ENCODE assay signal across 12 cellular contexts in the genomic region with DNA sequence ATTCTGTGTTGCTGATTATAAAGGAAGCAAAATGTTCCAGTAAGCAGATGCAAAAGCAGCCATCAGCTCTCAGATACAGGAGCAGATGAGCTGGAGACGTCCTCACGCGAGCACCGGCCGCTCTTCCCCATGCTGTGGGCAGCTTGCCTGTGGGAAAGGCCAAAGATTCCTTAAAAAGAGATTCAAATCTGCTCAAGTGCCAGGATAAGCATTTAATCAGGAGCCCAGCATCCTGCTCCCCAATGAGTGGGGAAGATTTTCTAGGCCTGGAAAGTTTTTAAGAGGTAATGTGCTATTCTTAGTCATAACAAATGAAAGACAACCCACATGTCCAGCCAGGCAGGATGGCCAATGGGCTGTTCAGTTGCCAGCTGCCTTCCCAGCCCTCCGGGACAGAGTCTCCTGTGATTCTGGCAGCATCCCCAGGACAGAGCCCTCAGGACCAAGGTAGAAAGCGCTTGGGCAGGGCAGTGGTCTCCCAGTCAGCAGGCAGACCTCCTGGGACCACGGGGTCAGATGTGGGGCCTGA.
DNase-seq lines count a peak whose midpoint lies in the region; ATAC-seq and TF ChIP-seq lines count a peak whose summit lies in the region.
"Had no signal": no experiment of that assay in that cellular context is flagged by ENCODE, and none has a peak within 500 bp of the region (broad histone marks: within the 10 kb centered on the region; RNA-seq: fewer than 3 reads in every experiment).

No MANE protein-coding gene starts in this region.

- WGBS in esophagus, 2 donors = 37 to 41% methylated on average over 8 of the region's 8 CpGs

- peak overlapping the region; percentile 19; the same call in 1 of the 2 replicates for H3K9ac ChIP-seq in PC-3 (ENCODE audit: low read length)
- H3K9ac ChIP-seq: BLaER1 treated with 17β-estradiol and CSF1 and Interleukin-3, amounts not matched to agents 10 nM and 100 nM had no signal

- H2AFZ ChIP-seq in PC-3 (ENCODE audit: low read length) = no peak overlapping the region
- peak overlapping the region; percentile 73 for H2AFZ ChIP-seq in osteoblast (ENCODE audit: low read length)

- no peaks in the 10 kb centered on the region for H4K20me1 ChIP-seq in PC-3 (ENCODE audit: low read length)
- no peaks in the 10 kb centered on the region for H4K20me1 ChIP-seq in osteoblast (ENCODE audit: insufficient read depth, low read length)
- H4K20me1 ChIP-seq: BLaER1 treated with 17β-estradiol and CSF1 and Interleukin-3, amounts not matched to agents 10 nM and 100 nM had no signal

- H3K79me2 ChIP-seq in PC-3 (ENCODE audit: low read length) (peaks cover 14% of the 10 kb centered on the region; the same call in 1 of the 2 replicates), osteoblast (ENCODE audit: insufficient read depth, low read length) (no peaks in the 10 kb centered on the region)

- peak; percentile 91 for DNase-seq in AG04449 (ENCODE audit: low read depth, low spot score)
- peak; percentile 42 for DNase-seq in PC-3
- peak; percentile 96 for DNase-seq in osteoblast (ENCODE audit: insufficient read length, low spot score, missing footprints)
- no peak for DNase-seq in activated CD8-positive, alpha-beta T cell treated with anti-CD3 and anti-CD28 coated beads for 36 hours
- no peak for DNase-seq in NCI-H146 (lab: John Stamatoyannopoulos, UW)
- no peak for DNase-seq in GF-D8 (lab: John Stamatoyannopoulos, UW)
- DNase-seq: NCI-H1930, OCI-M1 had no signal

- no peaks in the 10 kb centered on the region for H3K36me3 Mint-ChIP-seq in activated CD8-positive, alpha-beta T cell treated with anti-CD3 and anti-CD28 coated beads for 36 hours (ENCODE audit: low read depth)

- H3K4me3 ChIP-seq in AG04449 (ENCODE audit: low read depth, low read length) (peak overlapping the region; percentile 7), PC-3 (ENCODE audit: low read length) (no peak overlapping the region), esophagus (ENCODE audit: low read depth in 1 of 2, low read length in 2 of 2) (no peak overlapping the region), osteoblast (ENCODE audit: insufficient read depth, low read length) (peak overlapping the region; percentile 41)
- H3K4me3 ChIP-seq: BLaER1 treated with 17β-estradiol and CSF1 and Interleukin-3, amounts not matched to agents 10 nM and 100 nM had no signal

- H3K36me3 ChIP-seq in PC-3 (ENCODE audit: low read depth, low read length) (no peaks in the 10 kb centered on the region), esophagus (ENCODE audit: control insufficient read depth in 2 of 2, insufficient read depth in 2 of 2, low read length in 1 of 2) (no peaks in the 10 kb centered on the region), osteoblast (ENCODE audit: insufficient read depth, low read length) (no peaks in the 10 kb centered on the region)
- H3K36me3 ChIP-seq: BLaER1 treated with 17β-estradiol and CSF1 and Interleukin-3, amounts not matched to agents 10 nM and 100 nM had no signal

- peaks cover 10% of the 10 kb centered on the region for H3K27me3 Mint-ChIP-seq in activated CD8-positive, alpha-beta T cell treated with anti-CD3 and anti-CD28 coated beads for 36 hours

- ATAC-seq in PC-3 (no peak), GM21515 (IDR thresholded peaks at IDR 0.05; ENCODE audit: unreplicated experiment) (no peak)
- no peak for ATAC-seq in activated CD8-positive, alpha-beta T cell treated with anti-CD3 and anti-CD28 coated beads for 36 hours

- H3K4me2 ChIP-seq in PC-3 (ENCODE audit: low read length) = 0 out of 2 replicates have a peak overlapping the region, but pooled peaks have one; percentile 0
- peak overlapping the region; percentile 72 for H3K4me2 ChIP-seq in osteoblast (ENCODE audit: insufficient read depth, low read length)
- H3K4me2 ChIP-seq: BLaER1 treated with 17β-estradiol and CSF1 and Interleukin-3, amounts not matched to agents 10 nM and 100 nM had no signal

- H3F3A ChIP-seq in PC-3 (ENCODE audit: low read length, unreplicated experiment) = no peaks in the 10 kb centered on the region

- BruUV-seq in PC-3 (replicated peaks; lab: Mats Ljungman, UMichigan) = no TSS peak

- H3K27ac ChIP-seq in PC-3 (ENCODE audit: low read length) (peak overlapping the region; percentile 70), esophagus (ENCODE audit: low read depth in 2 of 2, low read length in 1 of 2) (peak overlapping the region; percentile 57 to 72), osteoblast (ENCODE audit: low read depth, low read length) (peak overlapping the region; percentile 99)
- H3K27ac ChIP-seq: BLaER1 treated with 17β-estradiol and CSF1 and Interleukin-3, amounts not matched to agents 10 nM and 100 nM; VCaP had no signal

- H3K27ac Mint-ChIP-seq in activated CD8-positive, alpha-beta T cell treated with anti-CD3 and anti-CD28 coated beads for 36 hours = no peak overlapping the region

- POLR2A ChIA-PET in AG04449 (lab: Yijun Ruan, JAX) (interaction anchor here (0.6 to 2.2 kb wide), 8 partner anchors 11 to 496 kb away, joined by 3 to 7 read pairs (median 3); a partner anchor contains a TSS), PC-3 (lab: Charles Lee; ENCODE audit: unreplicated experiment) (no interaction called here)
- POLR2A ChIA-PET in activated CD8-positive, alpha-beta T cell treated with anti-CD3 and anti-CD28 coated beads for 36 hours (lab: Charles Lee) = no interaction called here

- CTCF ChIA-PET in AG04449 (lab: Yijun Ruan, JAX) (interaction anchor here (0.9 to 11.1 kb wide), 11 partner anchors 11 to 333 kb away, joined by 3 to 256 read pairs (median 4); no protein-coding TSS in a partner anchor), PC-3 (lab: Charles Lee) (interaction anchor here (2.5 kb wide), 1 partner anchor 152 kb away, joined by 6 read pairs; no protein-coding TSS in a partner anchor)
- CTCF ChIA-PET in activated CD8-positive, alpha-beta T cell treated with anti-CD3 and anti-CD28 coated beads for 36 hours (lab: Charles Lee) = interaction anchor here (1.3 kb wide), 1 partner anchor 492 kb away, joined by 3 read pairs; no protein-coding TSS in a partner anchor

- TF ChIP-seq CTCF in AG04449 (IDR thresholded peaks at IDR 0.05; ENCODE audit: insufficient read depth, low read length, missing control alignments) (no peak), PC-3 (conservative IDR thresholded peaks at IDR 0.05; ENCODE audit: low read depth, low read length) (no peak), osteoblast (IDR thresholded peaks at IDR 0.05; ENCODE audit: extremely low read depth, low read depth, low read length) (no peak)
- TF ChIP-seq CTCF in activated CD8-positive, alpha-beta T cell treated with anti-CD3 and anti-CD28 coated beads for 36 hours (IDR thresholded peaks at IDR 0.05) = no peak

- H3K9me3 ChIP-seq in PC-3 (ENCODE audit: low read length) (no peaks in the 10 kb centered on the region), esophagus (ENCODE audit: control insufficient read depth in 2 of 2, insufficient read depth in 1 of 2, low read depth in 1 of 2, low read length in 1 of 2) (no peaks in the 10 kb centered on the region), osteoblast (ENCODE audit: low read depth, low read length) (no peaks in the 10 kb centered on the region)
- H3K9me3 ChIP-seq: BLaER1 treated with 17β-estradiol and CSF1 and Interleukin-3, amounts not matched to agents 10 nM and 100 nM had no signal

- H3K4me1 Mint-ChIP-seq in activated CD8-positive, alpha-beta T cell treated with anti-CD3 and anti-CD28 coated beads for 36 hours (ENCODE audit: low read depth) = no peaks in the 10 kb centered on the region

- H3K27me3 ChIP-seq in PC-3 (ENCODE audit: low read length) (no peaks in the 10 kb centered on the region), esophagus (ENCODE audit: control insufficient read depth in 1 of 2, insufficient read depth in 2 of 2, low read length in 2 of 2) (no peaks in the 10 kb centered on the region), osteoblast (ENCODE audit: insufficient read depth, low read length) (peaks cover 4% of the 10 kb centered on the region)
- H3K27me3 ChIP-seq: BLaER1 treated with 17β-estradiol and CSF1 and Interleukin-3, amounts not matched to agents 10 nM and 100 nM had no signal

- H3K4me3 Mint-ChIP-seq in activated CD8-positive, alpha-beta T cell treated with anti-CD3 and anti-CD28 coated beads for 36 hours = no peak overlapping the region

- H3K4me1 ChIP-seq in PC-3 (ENCODE audit: insufficient read depth, low read length) (peaks cover 52% of the 10 kb centered on the region), esophagus (ENCODE audit: control insufficient read depth in 2 of 2, insufficient read depth in 2 of 2, low read length in 1 of 2) (peaks cover 4 to 18% of the 10 kb centered on the region in 2 donors), osteoblast (ENCODE audit: insufficient read depth, low read length) (peaks cover 35% of the 10 kb centered on the region)

- H3K9me3 Mint-ChIP-seq in activated CD8-positive, alpha-beta T cell treated with anti-CD3 and anti-CD28 coated beads for 36 hours = no peaks in the 10 kb centered on the region

- no peaks in the 10 kb centered on the region for H3K9me2 ChIP-seq in PC-3 (replicated peaks; ENCODE audit: low read length)

- intact Hi-C loops in PC-3 (cut with micrococcal nuclease) = no loop called here
- intact Hi-C loops in activated CD8-positive, alpha-beta T cell treated with anti-CD3 and anti-CD28 coated beads for 36 hours (cut with micrococcal nuclease) = no loop called here

Comparison
In these comparisons a context has a peak if more than half of its experiments do, and no peak if none do; other contexts are left out.
1. DNase-seq: peak in AG04449 (single experiment), PC-3 (single experiment) and osteoblast (single experiment); none in activated CD8-positive, alpha-beta T cell treated with anti-CD3 and anti-CD28 coated beads for 36 hours (single experiment), NCI-H146 (single experiment) and GF-D8 (single experiment).
2. H3K4me3 ChIP-seq: peak in AG04449 (single experiment) and osteoblast (single experiment); none in PC-3 (single experiment) and esophagus (0 of 2).
3. Peak in every context shown above with its lines, with median percentiles within 50 percentile points of each other: H3K27ac ChIP-seq.